In genomic region chr5:1010641-1011046, GRCh38 we compare ENCODE assay signal across 10 cellular contexts. TPM values are rescaled to one million over a fixed set of nuclear protein-coding genes. Genes with fewer than 3 reads are reported as not detected.
DNase-seq lines count a peak whose midpoint lies in the region; ATAC-seq and TF ChIP-seq lines count a peak whose summit lies in the region.
"Had no signal": no experiment of that assay in that cellular context is flagged by ENCODE, and none has a peak within 500 bp of the region (broad histone marks: within the 10 kb centered on the region; RNA-seq: fewer than 3 reads in every experiment).

No MANE protein-coding gene starts in this region.

- intact Hi-C loops in CD14-positive monocyte (cut with micrococcal nuclease), result no loop called here

- H3K27ac Mint-ChIP-seq in CD14-positive monocyte (no peak overlapping the region), WTC11 (no peak overlapping the region), naive B cell (no peak overlapping the region)
- H3K27ac Mint-ChIP-seq: activated naive CD8-positive, alpha-beta T cell had no signal

- H3K36me3 Mint-ChIP-seq in CD14-positive monocyte, result no peaks in the 10 kb centered on the region
- no peaks in the 10 kb centered on the region for H3K36me3 Mint-ChIP-seq in WTC11
- H3K36me3 Mint-ChIP-seq in naive B cell, result peaks cover 0 to 8% of the 10 kb centered on the region in 2 donors
- H3K36me3 Mint-ChIP-seq: activated naive CD8-positive, alpha-beta T cell had no signal

- TF ChIP-seq CTCF in CD14-positive monocyte (IDR thresholded peaks at IDR 0.05), result no peak
- TF ChIP-seq CTCF in WTC11 (IDR thresholded peaks at IDR 0.05), result no peak

- no peaks in the 10 kb centered on the region for H3K4me1 Mint-ChIP-seq in CD14-positive monocyte
- peaks cover 30% of the 10 kb centered on the region for H3K4me1 Mint-ChIP-seq in WTC11
- H3K4me1 Mint-ChIP-seq in naive B cell, result peaks cover 12 to 29% (median 14%) of the 10 kb centered on the region in 3 donors

- H3K4me3 ChIP-seq in H7 (ENCODE audit: insufficient read depth, low read depth, low read length), result no peak overlapping the region

- POLR2A ChIA-PET in WTC11 (lab: Charles Lee), result no interaction called here

- peak; percentile 33 for DNase-seq in CD14-positive monocyte (ENCODE audit: low spot score)
- DNase-seq in H7, result peak; percentile 82
- DNase-seq in WTC11 (ENCODE audit: low spot score), result peak; percentile 15
- DNase-seq in naive B cell, result no peak
- no peak for DNase-seq in DMS79 treated with DMSO at 0.1 percent for 48 hours (lab: John Stamatoyannopoulos, UW)
- DNase-seq in middle frontal gyrus (ENCODE audit: extremely low spot score, low spot score), result no peak
- DNase-seq in HK-2 (ENCODE audit: unreplicated experiment), result no peak

- peaks cover 36% of the 10 kb centered on the region for H3K27me3 ChIP-seq in H7 (ENCODE audit: control insufficient read depth, insufficient read depth, low read length)
- H3K27me3 ChIP-seq: pancreas had no signal

- ATAC-seq in WTC11, result peak; percentile 5; the same call in 1 of the 2 replicates
- ATAC-seq in naive B cell (ENCODE audit: low read depth in 2 of 2), result no peak
- no peak for ATAC-seq in HG02610 (IDR thresholded peaks at IDR 0.05; ENCODE audit: unreplicated experiment)

- H3K9me3 Mint-ChIP-seq in CD14-positive monocyte (peaks cover 0 to 14% (median 4%) of the 10 kb centered on the region in 7 donors), WTC11 (no peaks in the 10 kb centered on the region), naive B cell (peaks cover 0 to 1% (median 0%) of the 10 kb centered on the region in 7 donors)

- H3K27me3 Mint-ChIP-seq in CD14-positive monocyte (ENCODE audit: low read depth in 3 of 3), result peaks cover 42 to 61% (median 52%) of the 10 kb centered on the region in 3 donors
- peaks cover 43% of the 10 kb centered on the region for H3K27me3 Mint-ChIP-seq in WTC11 (ENCODE audit: low read depth)
- H3K27me3 Mint-ChIP-seq in naive B cell, result peaks cover 35 to 61% (median 59%) of the 10 kb centered on the region in 3 donors

- H3K4me3 Mint-ChIP-seq in CD14-positive monocyte (peak overlapping the region in 1 of 2 donors; percentile 40), WTC11 (peak overlapping the region; percentile 51), naive B cell (peak overlapping the region in 5 of 8 donors; percentile 15 to 75 (median 68))

- CTCF ChIA-PET in WTC11 (lab: Charles Lee), result interaction anchor here (0.6 to 4.6 kb wide), 30 partner anchors 9 to 596 kb away, joined by 3 to 38 read pairs (median 5); no protein-coding TSS in a partner anchor

- no peaks in the 10 kb centered on the region for H3K36me3 ChIP-seq in H7 (replicated peaks; ENCODE audit: control insufficient read depth, insufficient read depth, low read length)
- H3K36me3 ChIP-seq: pancreas had no signal

TF ChIP-seq in WTC11, 78 proteins besides CTCF, POLR2A, EP300 and RAD21 (continues in another document):
- TF ChIP-seq ZNF317 (CRISPR knock-in tag; IDR thresholded peaks at IDR 0.05; ENCODE audit: borderline replicate concordance, low read depth), result no peak
- TF ChIP-seq NR3C1 (CRISPR knock-in tag; conservative IDR thresholded peaks at IDR 0.05; ENCODE audit: low read depth), result no peak
- TF ChIP-seq KAT7 (CRISPR knock-in tag; IDR thresholded peaks at IDR 0.05; ENCODE audit: borderline replicate concordance), result no peak
- no peak for TF ChIP-seq ESRRA (CRISPR knock-in tag; IDR thresholded peaks at IDR 0.05; ENCODE audit: borderline replicate concordance)
- TF ChIP-seq RORB (CRISPR knock-in tag; IDR thresholded peaks at IDR 0.05), result no peak
- no peak for TF ChIP-seq FOXP1 (CRISPR knock-in tag; IDR thresholded peaks at IDR 0.05; ENCODE audit: borderline replicate concordance)
- TF ChIP-seq AFF4 (CRISPR knock-in tag; IDR thresholded peaks at IDR 0.05; ENCODE audit: borderline replicate concordance), result no peak
- no peak for TF ChIP-seq E2F1 (CRISPR knock-in tag; IDR thresholded peaks at IDR 0.05)
- no peak for TF ChIP-seq PREB (CRISPR knock-in tag; IDR thresholded peaks at IDR 0.05; ENCODE audit: borderline replicate concordance)
- TF ChIP-seq ZNF396 (CRISPR knock-in tag; IDR thresholded peaks at IDR 0.05; ENCODE audit: borderline replicate concordance), result no peak
- no peak for TF ChIP-seq ARID4B (CRISPR knock-in tag; IDR thresholded peaks at IDR 0.05; ENCODE audit: borderline replicate concordance)

RNA-seq across cellular contexts. Expression of gene NKD2, which starts 2.0 kb away (rescaled TPM):
- polyA plus RNA-seq in CD14-positive monocyte (not detected), naive B cell (ENCODE audit: low read depth in 6 of 6) (under 1 TPM in 1 of 6 donors, not detected in 5; 0.29 TPM)
- 4.9 and 5.7 TPM in 2 replicates for total RNA-seq in H7 (2014; rRNA removed; shearing (Covaris generic))
- total RNA-seq in WTC11 (2021), result 12.8 to 16.6 TPM (median 15.9 TPM) in 3 replicates

Comparison
In these comparisons a context has a peak if more than half of its experiments do, and no peak if none do; other contexts are left out.
1. DNase-seq: peak in CD14-positive monocyte (single experiment), H7 (single experiment) and WTC11 (single experiment); none in naive B cell (single experiment), DMS79 treated with DMSO at 0.1 percent for 48 hours (single experiment), middle frontal gyrus (single experiment) and HK-2 (single experiment).